Comparison of ENCODE assay signal across 11 cellular contexts in the genomic region with DNA sequence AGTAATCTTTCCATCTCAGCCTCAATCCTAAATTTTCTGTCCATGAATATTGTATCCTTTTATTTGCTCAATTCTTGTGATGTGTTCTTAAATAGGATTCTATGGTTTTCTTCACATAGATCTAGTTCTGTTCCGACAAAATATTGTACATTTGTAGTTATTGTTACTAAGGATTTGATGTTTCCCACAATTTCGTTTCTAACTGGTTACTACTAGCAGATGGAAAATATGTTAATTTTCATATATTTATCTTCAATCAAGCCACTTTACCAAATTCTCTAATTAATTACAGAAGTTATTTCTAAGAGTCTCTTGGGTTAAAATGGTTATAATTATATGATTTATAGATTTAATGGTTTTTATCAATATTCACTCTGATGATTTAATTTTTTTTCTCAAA.
"Had no signal": no experiment of that assay in that cellular context is flagged by ENCODE, and none has a peak within 500 bp of the region (broad histone marks: within the 10 kb centered on the region; RNA-seq: fewer than 3 reads in every experiment).

No MANE protein-coding gene starts in this region.

- ATAC-seq: GM23338, HCT116 had no signal

- H3K27ac ChIP-seq: GM23248 had no signal

- H2AFZ ChIP-seq: GM23248, GM23338 had no signal

- DNase-seq: GM23248, GOT3, H7, H9, HCEC 1CT, HFFc6 had no signal

- H3K4me3 ChIP-seq: GM23248, GM23338, HAP-1 had no signal

- FAIRE-seq: H1, H54 had no signal

- H3K9ac ChIP-seq: GM23248 had no signal

- H3K9me3 ChIP-seq: HAP-1 had no signal

- H3K4me1 ChIP-seq: HAP-1 had no signal

- H3K36me3 ChIP-seq: HAP-1 had no signal

- H3K4me2 ChIP-seq: GM23338 had no signal
